In genomic region chr15:68032672-68033071, GRCh38 we compare ENCODE assay signal across 1 cellular context.
TF ChIP-seq lines count a peak whose summit lies in the region.

No MANE protein-coding gene starts in this region.

TF ChIP-seq in GM12878, 131 proteins besides CTCF, POLR2A, EP300 and RAD21 (continued from another document and continues in another):
- TF ChIP-seq, protein P1, sequence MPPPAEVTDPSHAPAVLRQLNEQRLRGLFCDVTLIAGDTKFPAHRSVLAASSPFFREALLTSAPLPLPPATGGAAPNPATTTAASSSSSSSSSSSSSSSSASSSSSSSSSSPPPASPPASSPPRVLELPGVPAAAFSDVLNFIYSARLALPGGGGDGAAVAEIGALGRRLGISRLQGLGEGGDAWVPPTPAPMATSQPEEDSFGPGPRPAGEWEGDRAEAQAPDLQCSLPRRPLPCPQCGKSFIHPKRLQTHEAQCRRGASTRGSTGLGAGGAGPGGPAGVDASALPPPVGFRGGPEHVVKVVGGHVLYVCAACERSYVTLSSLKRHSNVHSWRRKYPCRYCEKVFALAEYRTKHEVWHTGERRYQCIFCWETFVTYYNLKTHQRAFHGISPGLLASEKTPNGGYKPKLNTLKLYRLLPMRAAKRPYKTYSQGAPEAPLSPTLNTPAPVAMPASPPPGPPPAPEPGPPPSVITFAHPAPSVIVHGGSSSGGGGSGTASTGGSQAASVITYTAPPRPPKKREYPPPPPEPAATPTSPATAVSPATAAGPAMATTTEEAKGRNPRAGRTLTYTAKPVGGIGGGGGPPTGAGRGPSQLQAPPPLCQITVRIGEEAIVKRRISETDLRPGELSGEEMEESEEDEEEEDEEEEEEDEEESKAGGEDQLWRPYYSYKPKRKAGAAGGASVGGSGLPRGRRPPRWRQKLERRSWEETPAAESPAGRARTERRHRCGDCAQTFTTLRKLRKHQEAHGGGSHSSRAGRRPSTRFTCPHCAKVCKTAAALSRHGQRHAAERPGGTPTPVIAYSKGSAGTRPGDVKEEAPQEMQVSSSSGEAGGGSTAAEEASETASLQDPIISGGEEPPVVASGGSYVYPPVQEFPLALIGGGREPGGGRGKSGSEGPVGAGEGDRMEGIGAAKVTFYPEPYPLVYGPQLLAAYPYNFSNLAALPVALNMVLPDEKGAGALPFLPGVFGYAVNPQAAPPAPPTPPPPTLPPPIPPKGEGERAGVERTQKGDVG (CRISPR knock-in tag; IDR thresholded peaks at IDR 0.05): no peak
- TF ChIP-seq PAX8 (IDR thresholded peaks at IDR 0.05) (no peak), SREBF1 (IDR thresholded peaks at IDR 0.05; ENCODE audit: low read length) (no peak), FOXK2 (IDR thresholded peaks at IDR 0.05) (no peak), ZBED1 (IDR thresholded peaks at IDR 0.05; ENCODE audit: borderline replicate concordance) (no peak), ZNF207 (IDR thresholded peaks at IDR 0.05; ENCODE audit: borderline replicate concordance) (no peak), ZNF274 (IDR thresholded peaks at IDR 0.05; ENCODE audit: insufficient read depth, insufficient read length) (no peak), CHD4 (IDR thresholded peaks at IDR 0.05) (no peak), IKZF2 (IDR thresholded peaks at IDR 0.05) (peak; percentile 64 to 68; a peak in 2 of 4 replicates), LARP7 (IDR thresholded peaks at IDR 0.05) (no peak), SMC3 (IDR thresholded peaks at IDR 0.05; ENCODE audit: borderline replicate concordance, low read length) (no peak), RAD51 (IDR thresholded peaks at IDR 0.05) (peak; percentile 93), SMARCA5 (IDR thresholded peaks at IDR 0.05) (no peak), SP1 (IDR thresholded peaks at IDR 0.05; ENCODE audit: low read depth, low read length) (peak; percentile 40), JUND (IDR thresholded peaks at IDR 0.05; ENCODE audit: low read depth, low read length) (no peak), IKZF1 (conservative IDR thresholded peaks at IDR 0.05) (no peak; the same call in 1 of the 2 replicates), CHD2 (IDR thresholded peaks at IDR 0.05; ENCODE audit: borderline replicate concordance, low read depth, low read length) (no peak), WRNIP1 (IDR thresholded peaks at IDR 0.05; ENCODE audit: borderline replicate concordance, low read depth, low read length) (no peak), RELB (IDR thresholded peaks at IDR 0.05; ENCODE audit: low read depth) (peak; percentile 98), SIN3A (IDR thresholded peaks at IDR 0.05; ENCODE audit: low read depth, low read length) (no peak), ZNF217 (IDR thresholded peaks at IDR 0.05) (no peak), ZNF622 (IDR thresholded peaks at IDR 0.05) (no peak), SMAD5 (IDR thresholded peaks at IDR 0.05; ENCODE audit: low read depth) (no peak), PAX5 (IDR thresholded peaks at IDR 0.05; ENCODE audit: borderline replicate concordance, low read depth, low read length) (peak; percentile 44; the same call in 1 of the 2 replicates), RELA (IDR thresholded peaks at IDR 0.05; ENCODE audit: borderline replicate concordance, partially characterized antibody) (peak; percentile 89), TBL1XR1 (IDR thresholded peaks at IDR 0.05; ENCODE audit: low read depth, low read length) (no peak), NR2F1 (conservative IDR thresholded peaks at IDR 0.05) (no peak), NBN (IDR thresholded peaks at IDR 0.05) (no peak), IRF4 (IDR thresholded peaks at IDR 0.05; ENCODE audit: low read depth, low read length) (0 out of 2 replicates have a peak, but pooled peaks have one; percentile 32), ASH2L (IDR thresholded peaks at IDR 0.05; ENCODE audit: borderline replicate concordance, low read depth) (no peak), SRF (IDR thresholded peaks at IDR 0.05; ENCODE audit: low read depth in 2 of 2, low read length in 2 of 2) (no peak), KDM1A (IDR thresholded peaks at IDR 0.05; ENCODE audit: borderline replicate concordance) (no peak), CREM (IDR thresholded peaks at IDR 0.05; ENCODE audit: low read depth) (no peak; the same call in 1 of the 2 replicates), POLR2AphosphoS5 (IDR thresholded peaks at IDR 0.05; ENCODE audit: low read length) (no peak), JUNB (IDR thresholded peaks at IDR 0.05) (no peak), USF1 (IDR thresholded peaks at IDR 0.05; ENCODE audit: borderline replicate concordance, extremely low read length, insufficient read depth, low read depth, low read length) (peak; percentile 29), ETV6 (conservative IDR thresholded peaks at IDR 0.05 in 1 of 2, IDR thresholded peaks at IDR 0.05 in 1 of 2; ENCODE audit: borderline replicate concordance in 1 of 2, low read depth in 1 of 2) (no peak), KAT2A (conservative IDR thresholded peaks at IDR 0.05; ENCODE audit: control insufficient read depth, low read depth, low read length) (no peak)
- TF ChIP-seq, protein P2, sequence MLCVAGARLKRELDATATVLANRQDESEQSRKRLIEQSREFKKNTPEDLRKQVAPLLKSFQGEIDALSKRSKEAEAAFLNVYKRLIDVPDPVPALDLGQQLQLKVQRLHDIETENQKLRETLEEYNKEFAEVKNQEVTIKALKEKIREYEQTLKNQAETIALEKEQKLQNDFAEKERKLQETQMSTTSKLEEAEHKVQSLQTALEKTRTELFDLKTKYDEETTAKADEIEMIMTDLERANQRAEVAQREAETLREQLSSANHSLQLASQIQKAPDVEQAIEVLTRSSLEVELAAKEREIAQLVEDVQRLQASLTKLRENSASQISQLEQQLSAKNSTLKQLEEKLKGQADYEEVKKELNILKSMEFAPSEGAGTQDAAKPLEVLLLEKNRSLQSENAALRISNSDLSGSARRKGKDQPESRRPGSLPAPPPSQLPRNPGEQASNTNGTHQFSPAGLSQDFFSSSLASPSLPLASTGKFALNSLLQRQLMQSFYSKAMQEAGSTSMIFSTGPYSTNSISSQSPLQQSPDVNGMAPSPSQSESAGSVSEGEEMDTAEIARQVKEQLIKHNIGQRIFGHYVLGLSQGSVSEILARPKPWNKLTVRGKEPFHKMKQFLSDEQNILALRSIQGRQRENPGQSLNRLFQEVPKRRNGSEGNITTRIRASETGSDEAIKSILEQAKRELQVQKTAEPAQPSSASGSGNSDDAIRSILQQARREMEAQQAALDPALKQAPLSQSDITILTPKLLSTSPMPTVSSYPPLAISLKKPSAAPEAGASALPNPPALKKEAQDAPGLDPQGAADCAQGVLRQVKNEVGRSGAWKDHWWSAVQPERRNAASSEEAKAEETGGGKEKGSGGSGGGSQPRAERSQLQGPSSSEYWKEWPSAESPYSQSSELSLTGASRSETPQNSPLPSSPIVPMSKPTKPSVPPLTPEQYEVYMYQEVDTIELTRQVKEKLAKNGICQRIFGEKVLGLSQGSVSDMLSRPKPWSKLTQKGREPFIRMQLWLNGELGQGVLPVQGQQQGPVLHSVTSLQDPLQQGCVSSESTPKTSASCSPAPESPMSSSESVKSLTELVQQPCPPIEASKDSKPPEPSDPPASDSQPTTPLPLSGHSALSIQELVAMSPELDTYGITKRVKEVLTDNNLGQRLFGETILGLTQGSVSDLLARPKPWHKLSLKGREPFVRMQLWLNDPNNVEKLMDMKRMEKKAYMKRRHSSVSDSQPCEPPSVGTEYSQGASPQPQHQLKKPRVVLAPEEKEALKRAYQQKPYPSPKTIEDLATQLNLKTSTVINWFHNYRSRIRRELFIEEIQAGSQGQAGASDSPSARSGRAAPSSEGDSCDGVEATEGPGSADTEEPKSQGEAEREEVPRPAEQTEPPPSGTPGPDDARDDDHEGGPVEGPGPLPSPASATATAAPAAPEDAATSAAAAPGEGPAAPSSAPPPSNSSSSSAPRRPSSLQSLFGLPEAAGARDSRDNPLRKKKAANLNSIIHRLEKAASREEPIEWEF (IDR thresholded peaks at IDR 0.05; ENCODE audit: insufficient replicate concordance, low read depth, low read length): peak; percentile 60
- TF ChIP-seq, protein P3, sequence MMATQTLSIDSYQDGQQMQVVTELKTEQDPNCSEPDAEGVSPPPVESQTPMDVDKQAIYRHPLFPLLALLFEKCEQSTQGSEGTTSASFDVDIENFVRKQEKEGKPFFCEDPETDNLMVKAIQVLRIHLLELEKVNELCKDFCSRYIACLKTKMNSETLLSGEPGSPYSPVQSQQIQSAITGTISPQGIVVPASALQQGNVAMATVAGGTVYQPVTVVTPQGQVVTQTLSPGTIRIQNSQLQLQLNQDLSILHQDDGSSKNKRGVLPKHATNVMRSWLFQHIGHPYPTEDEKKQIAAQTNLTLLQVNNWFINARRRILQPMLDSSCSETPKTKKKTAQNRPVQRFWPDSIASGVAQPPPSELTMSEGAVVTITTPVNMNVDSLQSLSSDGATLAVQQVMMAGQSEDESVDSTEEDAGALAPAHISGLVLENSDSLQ (IDR thresholded peaks at IDR 0.05): no peak
- TF ChIP-seq, protein P4, sequence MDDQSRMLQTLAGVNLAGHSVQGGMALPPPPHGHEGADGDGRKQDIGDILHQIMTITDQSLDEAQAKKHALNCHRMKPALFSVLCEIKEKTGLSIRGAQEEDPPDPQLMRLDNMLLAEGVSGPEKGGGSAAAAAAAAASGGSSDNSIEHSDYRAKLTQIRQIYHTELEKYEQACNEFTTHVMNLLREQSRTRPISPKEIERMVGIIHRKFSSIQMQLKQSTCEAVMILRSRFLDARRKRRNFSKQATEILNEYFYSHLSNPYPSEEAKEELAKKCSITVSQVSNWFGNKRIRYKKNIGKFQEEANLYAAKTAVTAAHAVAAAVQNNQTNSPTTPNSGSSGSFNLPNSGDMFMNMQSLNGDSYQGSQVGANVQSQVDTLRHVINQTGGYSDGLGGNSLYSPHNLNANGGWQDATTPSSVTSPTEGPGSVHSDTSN (IDR thresholded peaks at IDR 0.05; ENCODE audit: insufficient replicate concordance, low read depth, low read length): no peak
- TF ChIP-seq, protein P5, sequence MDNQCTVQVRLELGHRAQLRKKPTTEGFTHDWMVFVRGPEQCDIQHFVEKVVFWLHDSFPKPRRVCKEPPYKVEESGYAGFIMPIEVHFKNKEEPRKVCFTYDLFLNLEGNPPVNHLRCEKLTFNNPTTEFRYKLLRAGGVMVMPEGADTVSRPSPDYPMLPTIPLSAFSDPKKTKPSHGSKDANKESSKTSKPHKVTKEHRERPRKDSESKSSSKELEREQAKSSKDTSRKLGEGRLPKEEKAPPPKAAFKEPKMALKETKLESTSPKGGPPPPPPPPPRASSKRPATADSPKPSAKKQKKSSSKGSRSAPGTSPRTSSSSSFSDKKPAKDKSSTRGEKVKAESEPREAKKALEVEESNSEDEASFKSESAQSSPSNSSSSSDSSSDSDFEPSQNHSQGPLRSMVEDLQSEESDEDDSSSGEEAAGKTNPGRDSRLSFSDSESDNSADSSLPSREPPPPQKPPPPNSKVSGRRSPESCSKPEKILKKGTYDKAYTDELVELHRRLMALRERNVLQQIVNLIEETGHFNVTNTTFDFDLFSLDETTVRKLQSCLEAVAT (IDR thresholded peaks at IDR 0.05): no peak
- TF ChIP-seq, protein P6, sequence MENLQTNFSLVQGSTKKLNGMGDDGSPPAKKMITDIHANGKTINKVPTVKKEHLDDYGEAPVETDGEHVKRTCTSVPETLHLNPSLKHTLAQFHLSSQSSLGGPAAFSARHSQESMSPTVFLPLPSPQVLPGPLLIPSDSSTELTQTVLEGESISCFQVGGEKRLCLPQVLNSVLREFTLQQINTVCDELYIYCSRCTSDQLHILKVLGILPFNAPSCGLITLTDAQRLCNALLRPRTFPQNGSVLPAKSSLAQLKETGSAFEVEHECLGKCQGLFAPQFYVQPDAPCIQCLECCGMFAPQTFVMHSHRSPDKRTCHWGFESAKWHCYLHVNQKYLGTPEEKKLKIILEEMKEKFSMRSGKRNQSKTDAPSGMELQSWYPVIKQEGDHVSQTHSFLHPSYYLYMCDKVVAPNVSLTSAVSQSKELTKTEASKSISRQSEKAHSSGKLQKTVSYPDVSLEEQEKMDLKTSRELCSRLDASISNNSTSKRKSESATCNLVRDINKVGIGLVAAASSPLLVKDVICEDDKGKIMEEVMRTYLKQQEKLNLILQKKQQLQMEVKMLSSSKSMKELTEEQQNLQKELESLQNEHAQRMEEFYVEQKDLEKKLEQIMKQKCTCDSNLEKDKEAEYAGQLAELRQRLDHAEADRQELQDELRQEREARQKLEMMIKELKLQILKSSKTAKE (IDR thresholded peaks at IDR 0.05; ENCODE audit: low read depth, poor library complexity, severe bottlenecking): no peak
